Comparison of ENCODE assay signal across 12 cellular contexts in the genomic region with DNA sequence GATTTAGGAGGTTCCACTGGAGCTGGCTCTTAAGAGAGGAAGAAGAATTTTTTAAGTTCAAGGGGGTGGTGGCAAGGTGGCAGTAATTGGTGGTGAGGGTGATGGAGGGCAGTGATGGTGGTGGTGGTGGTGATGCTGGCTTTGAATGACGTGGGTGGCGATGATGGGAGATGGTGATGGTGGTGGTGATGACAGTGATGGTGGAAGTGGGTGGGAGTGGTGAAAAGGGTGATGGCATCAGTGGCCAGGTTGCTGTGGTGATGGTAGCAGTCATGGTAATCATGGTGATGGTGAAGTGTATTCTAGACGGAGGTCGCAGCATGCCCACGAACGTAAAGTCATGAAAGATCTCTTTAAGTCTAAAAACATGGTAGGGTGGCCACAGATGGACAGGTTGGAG.
"Had no signal": no experiment of that assay in that cellular context is flagged by ENCODE, and none has a peak within 500 bp of the region (broad histone marks: within the 10 kb centered on the region; RNA-seq: fewer than 3 reads in every experiment).

No MANE protein-coding gene starts in this region.

- H3K9me3 Mint-ChIP-seq: activated CD4-positive, alpha-beta memory T cell treated with anti-CD3 and anti-CD28 coated beads for 36 hours; activated naive CD4-positive, alpha-beta T cell treated with anti-CD3 and anti-CD28 coated beads for 36 hours had no signal

- FAIRE-seq: keratinocyte, small intestine had no signal

- DNase-seq: activated CD4-positive, alpha-beta memory T cell treated with anti-CD3 and anti-CD28 coated beads for 36 hours; activated naive CD4-positive, alpha-beta T cell treated with anti-CD3 and anti-CD28 coated beads for 36 hours; adrenal gland; colonic mucosa; effector CD4-positive, alpha-beta T cell; foreskin melanocyte; heart right ventricle; left lung; small intestine; upper lobe of left lung had no signal

- H3K27me3 ChIP-seq: adrenal gland, colonic mucosa, heart right ventricle, left lung, right atrium auricular region, upper lobe of left lung had no signal

- H3K36me3 Mint-ChIP-seq: activated CD4-positive, alpha-beta memory T cell treated with anti-CD3 and anti-CD28 coated beads for 36 hours had no signal

- H3K9me3 ChIP-seq: adrenal gland, colonic mucosa, heart right ventricle, left lung, right atrium auricular region, upper lobe of left lung had no signal

- H3K36me3 ChIP-seq: adrenal gland, colonic mucosa, heart right ventricle, left lung, right atrium auricular region, upper lobe of left lung had no signal

- H3K4me3 Mint-ChIP-seq: activated CD4-positive, alpha-beta memory T cell treated with anti-CD3 and anti-CD28 coated beads for 36 hours; activated naive CD4-positive, alpha-beta T cell treated with anti-CD3 and anti-CD28 coated beads for 36 hours had no signal

- ATAC-seq: heart right ventricle, left lung had no signal

- H3K27ac Mint-ChIP-seq: activated CD4-positive, alpha-beta memory T cell treated with anti-CD3 and anti-CD28 coated beads for 36 hours; activated naive CD4-positive, alpha-beta T cell treated with anti-CD3 and anti-CD28 coated beads for 36 hours had no signal

- H3K4me1 ChIP-seq: colonic mucosa had no signal

- H3K27ac ChIP-seq: adrenal gland, colonic mucosa, left lung, right atrium auricular region had no signal

- H3K4me3 ChIP-seq: adrenal gland, colonic mucosa, heart right ventricle, left lung, right atrium auricular region, upper lobe of left lung had no signal
